Comparison of ENCODE assay signal across 22 cellular contexts in the genomic region with DNA sequence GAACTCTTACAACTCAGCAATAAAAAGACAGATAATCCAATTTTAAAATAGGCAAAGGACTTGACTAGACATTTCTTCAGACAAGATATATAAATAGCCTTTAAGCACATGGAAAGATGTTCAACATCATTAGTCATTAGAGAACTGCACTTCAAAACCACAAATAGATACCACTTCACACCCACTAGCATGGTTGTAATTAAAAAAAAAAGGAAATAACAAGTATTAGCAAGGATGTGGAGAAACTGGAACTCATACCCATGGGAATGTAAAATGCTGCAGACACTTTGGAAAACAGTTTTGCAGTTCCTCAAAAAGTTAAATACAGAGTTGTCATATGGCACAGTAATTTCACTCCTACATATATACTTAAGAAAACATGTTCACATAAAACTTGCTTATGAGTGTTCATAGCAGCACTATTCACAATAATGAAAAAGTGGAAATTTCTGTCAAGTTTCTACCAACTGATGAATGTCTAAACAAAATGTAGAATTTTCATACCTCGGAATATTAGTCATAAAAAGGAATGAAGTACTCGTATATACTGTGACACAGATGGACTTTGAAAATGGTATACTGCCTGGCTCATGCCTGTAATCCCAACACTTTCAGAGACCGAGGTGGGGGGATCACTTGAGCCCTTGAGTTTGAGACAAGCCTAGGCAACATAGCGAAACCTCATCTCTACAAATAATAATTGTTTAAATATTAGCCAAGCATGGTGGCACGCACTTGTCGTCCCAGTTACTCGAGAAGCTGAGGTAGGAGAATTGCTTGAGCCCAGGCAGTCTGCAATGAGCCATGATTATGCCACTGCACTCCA. TPM values are rescaled to one million over a fixed set of nuclear protein-coding genes. Genes with fewer than 3 reads are reported as not detected.
DNase-seq lines count a peak whose midpoint lies in the region; ATAC-seq, FAIRE-seq and TF ChIP-seq lines count a peak whose summit lies in the region.
"Had no signal": no experiment of that assay in that cellular context is flagged by ENCODE, and none has a peak within 500 bp of the region (broad histone marks: within the 10 kb centered on the region; RNA-seq: fewer than 3 reads in every experiment).

No MANE protein-coding gene starts in this region.

- peaks cover 7% of the 10 kb centered on the region for H3K27me3 Mint-ChIP-seq in stimulated activated naive CD8-positive, alpha-beta T cell treated with anti-CD3 and anti-CD28 coated beads, Interleukin-15, amount 100 ng/mL, for 72 hours
- H3K27me3 Mint-ChIP-seq: central memory CD8-positive, alpha-beta T cell had no signal

- no peak for DNase-seq in stimulated activated naive CD8-positive, alpha-beta T cell treated with anti-CD3 and anti-CD28 coated beads, Interleukin-15, amount 100 ng/mL, for 72 hours
- DNase-seq in stimulated activated naive CD8-positive, alpha-beta T cell treated with anti-CD3 and anti-CD28 coated beads, Interleukin-15, Interleukin-2, amounts not matched to agents 100 U/mL and 50 U/mL, for 24 hours, result no peak
- DNase-seq in SJSA1 (ENCODE audit: low read depth in 1 of 2, low spot score in 2 of 2) (peak in 1 of 2 experiments; percentile 49), fibroblast of villous mesenchyme (ENCODE audit: low read depth) (peak; percentile 40), HAP-1 (ENCODE audit: low spot score in 2 of 2) (no peak), D721Med (ENCODE audit: insufficient read length, low spot score) (no peak)
- no peak for DNase-seq in stimulated activated CD4-positive, alpha-beta T cell treated with anti-CD3 and anti-CD28 coated beads, Interleukin-4, amount 100 ng/mL, for 24 hours
- DNase-seq: activated CD8-positive, alpha-beta memory T cell treated with anti-CD3 and anti-CD28 coated beads, Interleukin-2, amount 50 U/mL, for 48 hours; DMS 273 treated with DMSO at 0.1 percent for 48 hours; H9; KBM-7; NCI-H187 treated with DMSO at 0.1 percent for 48 hours; NCI-H526; nucleus accumbens; sigmoid colon; stimulated activated CD4-positive, alpha-beta T cell treated with anti-CD3 and anti-CD28 coated beads, Interleukin-4, amount 100 ng/mL, for 4 hours; WERI-Rb-1 had no signal

- peak; percentile 35 for ATAC-seq in stimulated activated naive CD8-positive, alpha-beta T cell treated with anti-CD3 and anti-CD28 coated beads, Interleukin-15, amount 100 ng/mL, for 72 hours
- ATAC-seq in stimulated activated naive CD8-positive, alpha-beta T cell treated with anti-CD3 and anti-CD28 coated beads, Interleukin-15, Interleukin-2, amounts not matched to agents 100 U/mL and 50 U/mL, for 24 hours, result no peak
- no peak for ATAC-seq in HG03432 (IDR thresholded peaks at IDR 0.05; ENCODE audit: unreplicated experiment)
- ATAC-seq: Panc1 had no signal

- no peak overlapping the region for H3K4me3 Mint-ChIP-seq in stimulated activated naive CD8-positive, alpha-beta T cell treated with anti-CD3 and anti-CD28 coated beads, Interleukin-15, amount 100 ng/mL, for 72 hours
- H3K4me3 Mint-ChIP-seq: central memory CD8-positive, alpha-beta T cell; H9; type B pancreatic cell had no signal

- H3K9me3 ChIP-seq in SJSA1 (replicated peaks) (no peaks in the 10 kb centered on the region), HAP-1 (no peaks in the 10 kb centered on the region)
- H3K9me3 ChIP-seq: sigmoid colon had no signal

- in situ Hi-C loops in HAP-1 (cut with MboI; ENCODE audit: low sequenced_read_pairs), result no loop called here

- no peak for FAIRE-seq in D721Med (lab: Jason Lieb, UNC)

- H3K9me3 Mint-ChIP-seq in stimulated activated naive CD8-positive, alpha-beta T cell treated with anti-CD3 and anti-CD28 coated beads, Interleukin-15, amount 100 ng/mL, for 72 hours, result no peaks in the 10 kb centered on the region
- H3K9me3 Mint-ChIP-seq: central memory CD8-positive, alpha-beta T cell; H9; type B pancreatic cell had no signal

- H3K4me1 ChIP-seq in SJSA1 (replicated peaks), result peaks cover 27% of the 10 kb centered on the region
- no peaks in the 10 kb centered on the region for H3K4me1 ChIP-seq in HAP-1
- H3K4me1 ChIP-seq: sigmoid colon had no signal

- peak overlapping the region in 1 of 2 donors; percentile 19 for H3K27ac Mint-ChIP-seq in stimulated activated naive CD8-positive, alpha-beta T cell treated with anti-CD3 and anti-CD28 coated beads, Interleukin-15, amount 100 ng/mL, for 72 hours
- H3K27ac Mint-ChIP-seq: H9, type B pancreatic cell had no signal

- H3K4me1 Mint-ChIP-seq in stimulated activated naive CD8-positive, alpha-beta T cell treated with anti-CD3 and anti-CD28 coated beads, Interleukin-15, amount 100 ng/mL, for 72 hours, result peaks cover 22% of the 10 kb centered on the region
- H3K4me1 Mint-ChIP-seq: H9 had no signal

- TF ChIP-seq CTCF in fibroblast of villous mesenchyme (IDR thresholded peaks at IDR 0.05; ENCODE audit: insufficient read depth, low read depth, low read length), result no peak
- no peak for TF ChIP-seq CTCF in D721Med (IDR thresholded peaks at IDR 0.05; ENCODE audit: insufficient read depth, missing control alignments)

- no peaks in the 10 kb centered on the region for H3K36me3 ChIP-seq in SJSA1
- H3K36me3 ChIP-seq in HAP-1 (replicated peaks), result no peaks in the 10 kb centered on the region
- H3K36me3 ChIP-seq: sigmoid colon, WERI-Rb-1 had no signal

- peak overlapping the region; percentile 63 for H3K27ac ChIP-seq in SJSA1
- H3K27ac ChIP-seq: sigmoid colon, WERI-Rb-1 had no signal

- H3K4me3 ChIP-seq in SJSA1 (no peak overlapping the region), fibroblast of villous mesenchyme (ENCODE audit: low read depth, low read length) (no peak overlapping the region), HAP-1 (no peak overlapping the region)
- H3K4me3 ChIP-seq: sigmoid colon had no signal

- no peaks in the 10 kb centered on the region for H3K27me3 ChIP-seq in SJSA1 (replicated peaks)
- H3K27me3 ChIP-seq in HAP-1 (ENCODE audit: low read depth), result peaks cover 12% of the 10 kb centered on the region; the same call in 1 of the 2 replicates

RNA-seq across cellular contexts. Expression of a gene that starts 28.1 kb away (rescaled TPM):
- total RNA-seq in SJSA1 (2014; rRNA removed; shearing (Covaris generic)), result 0.34 TPM in 1 of 2 replicates, not detected in the other
- not detected in 2 replicates for total RNA-seq in fibroblast of villous mesenchyme
- total RNA-seq: glomerular endothelial cell, H9 had no signal

RNA-seq across cellular contexts. Expression of a gene that starts 46.1 kb away (rescaled TPM):
- total RNA-seq in SJSA1 (2014; rRNA removed; shearing (Covaris generic)), result 13.7 and 34.7 TPM in 2 replicates
- total RNA-seq in fibroblast of villous mesenchyme, result 9.5 and 9.7 TPM in 2 replicates
